9 cellular contexts compared by ENCODE assay signal in the genomic region with DNA sequence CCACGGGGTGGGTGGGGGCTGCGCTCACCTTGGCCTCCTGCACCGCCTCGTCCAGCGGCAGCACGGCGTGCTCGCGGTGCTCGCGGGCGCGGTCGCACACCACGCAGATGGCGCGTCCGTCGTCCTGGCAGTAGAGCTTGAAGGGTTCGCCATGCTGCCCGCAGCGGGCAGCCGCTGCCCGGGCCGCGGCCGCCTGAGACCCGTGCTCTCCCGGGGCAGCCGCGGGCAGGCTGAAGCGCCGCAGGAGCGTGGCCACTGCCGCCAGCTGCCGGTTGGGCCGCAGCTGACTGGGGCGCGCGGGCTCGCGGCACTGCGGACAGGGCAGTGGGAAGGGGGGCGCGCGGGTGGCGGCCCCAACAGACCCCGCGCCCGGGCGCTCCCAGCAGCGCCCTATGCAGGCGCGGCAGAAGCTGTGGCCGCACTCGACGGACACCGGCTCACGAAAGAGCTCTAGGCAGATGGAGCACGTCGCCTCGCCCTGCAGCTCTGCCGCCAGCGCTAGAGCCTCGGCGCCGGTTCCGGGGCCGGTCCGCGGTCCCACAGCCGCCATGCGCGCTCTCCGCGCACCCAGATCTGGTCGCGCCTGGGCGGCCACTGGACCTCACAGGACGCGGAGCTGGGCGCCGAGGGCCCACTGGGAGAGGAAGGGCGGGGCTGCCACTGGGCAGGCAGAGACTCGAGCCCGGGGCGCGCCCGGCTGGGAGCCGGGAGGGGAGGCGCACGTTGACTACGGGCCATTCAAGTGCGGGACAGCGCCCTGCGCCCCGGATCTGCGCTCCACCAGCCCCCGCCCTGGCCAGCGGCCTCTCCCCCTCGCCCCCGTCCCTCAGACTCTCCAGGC. TPM values are rescaled to one million over a fixed set of nuclear protein-coding genes. Genes with fewer than 3 reads are reported as not detected.
DNase-seq lines count a peak whose midpoint lies in the region; ATAC-seq, FAIRE-seq and TF ChIP-seq lines count a peak whose summit lies in the region.
"Had no signal": no experiment of that assay in that cellular context is flagged by ENCODE, and none has a peak within 500 bp of the region (broad histone marks: within the 10 kb centered on the region; RNA-seq: fewer than 3 reads in every experiment).

Gene TRIM7, minus strand, starts transcription at position 636 of the 841 bp plus-strand sequence. Its CDS starts 86 bp downstream, at position 550.

- H3K4me2 ChIP-seq in GM12878 (ENCODE audit: control insufficient read depth, insufficient read depth): peak within 1 kb of the TSS; percentile 83

- no peak for TF ChIP-seq EP300 in GM12878 (IDR thresholded peaks at IDR 0.05; ENCODE audit: borderline replicate concordance in 1 of 2, control insufficient read depth in 1 of 2, low read depth in 2 of 2, low read length in 2 of 2)

- FAIRE-seq in GM12878 (lab: Jason Lieb, UNC) (no peak), kidney (lab: Jason Lieb, UNC) (no peak)
- FAIRE-seq: islet of Langerhans had no signal

- DNase-seq in AG04449 (ENCODE audit: low read depth, low spot score) (no peak), GM12878 (ENCODE audit: low read depth, low spot score) (no peak), kidney (peak; percentile 87), kidney glomerular epithelial cell (lab: John Stamatoyannopoulos, UW) (no peak), dedifferentiated amniotic fluid mesenchymal stem cell (ENCODE audit: extremely low spot score) (no peak), NK-92 (lab: John Stamatoyannopoulos, UW; ENCODE audit: unreplicated experiment) (no peak)

- SMC1A ChIA-PET in GM12878 (lab: Charles Lee; ENCODE audit: uncharacterized antibody, unreplicated experiment): interaction anchor here (1.6 to 6.5 kb wide), 4 partner anchors 12 to 20 kb away, joined by 4 to 40 read pairs (median 20); partner anchors contain the start of gene TRIM41

- TF ChIP-seq POLR2A in GM12878 (IDR thresholded peaks at IDR 0.05; ENCODE audit: low read depth, low read length): no peak

- H3K36me3 Mint-ChIP-seq in stimulated activated naive CD8-positive, alpha-beta T cell treated with anti-CD3 and anti-CD28 coated beads, Interleukin-15, Interleukin-2, amounts not matched to agents 100 ng/mL and 50 ng/mL, for 24 hours (ENCODE audit: low read depth): peaks cover 12% of the 10 kb centered on the region

- peaks cover 37% of the 10 kb centered on the region for H3K27me3 Mint-ChIP-seq in stimulated activated naive CD8-positive, alpha-beta T cell treated with anti-CD3 and anti-CD28 coated beads, Interleukin-15, Interleukin-2, amounts not matched to agents 100 ng/mL and 50 ng/mL, for 24 hours

- no peak within 1 kb of the TSS for H3K27ac ChIP-seq in HUES64 (ENCODE audit: low read depth, low read length)
- no peak within 1 kb of the TSS for H3K27ac ChIP-seq in GM12878 (ENCODE audit: control insufficient read depth, insufficient read depth)
- no peak within 1 kb of the TSS for H3K27ac ChIP-seq in kidney (ENCODE audit: low read depth in 2 of 2, low read length in 2 of 2)

- POLR2A ChIA-PET in AG04449 (lab: Yijun Ruan, JAX) (interaction anchor here (1.0 to 1.5 kb wide), 3 partner anchors 12 to 18 kb away, joined by 4 to 17 read pairs (median 9); partner anchors contain the start of gene TRIM41), GM12878 (lab: Charles Lee) (interaction anchor here (1.0 to 1.9 kb wide), 2 partner anchors 13 to 16 kb away, joined by 4 to 8 read pairs; no protein-coding TSS in a partner anchor)

- H3K4me1 Mint-ChIP-seq in stimulated activated naive CD8-positive, alpha-beta T cell treated with anti-CD3 and anti-CD28 coated beads, Interleukin-15, Interleukin-2, amounts not matched to agents 100 ng/mL and 50 ng/mL, for 24 hours (ENCODE audit: low read depth): peaks cover 41% of the 10 kb centered on the region

- in situ Hi-C loops in GM12878 (cut with MboI): no loop called here

- CTCF ChIA-PET in AG04449 (lab: Yijun Ruan, JAX) (interaction anchor here (0.8 to 4.4 kb wide), 6 partner anchors 8 to 23 kb away, joined by 3 to 29 read pairs (median 4); no protein-coding TSS in a partner anchor), GM12878 (lab: Yijun Ruan, JAX) (interaction anchor here (0.6 to 8.2 kb wide), 2 partner anchors 14 to 20 kb away, joined by 3 to 96 read pairs; no protein-coding TSS in a partner anchor)

- peak; percentile 45 for ATAC-seq in GM12878

- H3K4me3 ChIP-seq in AG04449 (ENCODE audit: low read depth, low read length) (peak within 1 kb of the TSS; percentile 62), HUES64 (ENCODE audit: low read length) (peak within 1 kb of the TSS; percentile 62), GM12878 (peak within 1 kb of the TSS; percentile 70), kidney (ENCODE audit: low read length in 2 of 2) (peak within 1 kb of the TSS; percentile 32 to 63)

- no peak within 1 kb of the TSS; the same call in 1 of the 2 replicates for H3K9ac ChIP-seq in HUES64 (ENCODE audit: low read depth, low read length)
- peak within 1 kb of the TSS; percentile 0; the same call in 1 of the 2 replicates for H3K9ac ChIP-seq in GM12878 (ENCODE audit: control insufficient read depth, insufficient read depth, low read length)
- peak within 1 kb of the TSS in 1 of 2 donors; percentile 46 for H3K9ac ChIP-seq in kidney (ENCODE audit: low read length in 2 of 2)

- no peaks in the 10 kb centered on the region for H3K9me3 Mint-ChIP-seq in stimulated activated naive CD8-positive, alpha-beta T cell treated with anti-CD3 and anti-CD28 coated beads, Interleukin-15, Interleukin-2, amounts not matched to agents 100 ng/mL and 50 ng/mL, for 24 hours

- no peaks in the 10 kb centered on the region for H3K36me3 ChIP-seq in HUES64 (ENCODE audit: insufficient read depth, low read length)
- no peaks in the 10 kb centered on the region for H3K36me3 ChIP-seq in GM12878 (ENCODE audit: control insufficient read depth in 2 of 2, insufficient read depth in 2 of 2, low read length in 1 of 2)
- H3K36me3 ChIP-seq in kidney (ENCODE audit: control insufficient read depth in 1 of 2, insufficient read depth in 2 of 2, low read length in 2 of 2): no peaks in the 10 kb centered on the region

- H3K27me3 ChIP-seq in HUES64 (ENCODE audit: insufficient read depth, low read length) (peaks cover 67% of the 10 kb centered on the region), GM12878 (replicated peaks in 1 of 2; ENCODE audit: control insufficient read depth in 2 of 2, insufficient read depth in 2 of 2, low read length in 1 of 2) (peaks cover 4 to 8% of the 10 kb centered on the region in 2 experiments; a peak in 3 of 4 replicates)

- no peaks in the 10 kb centered on the region for H4K20me1 ChIP-seq in GM12878 (ENCODE audit: control insufficient read depth, insufficient read depth)

- H3K9me3 ChIP-seq in HUES64 (ENCODE audit: insufficient read depth, low read depth, low read length): no peaks in the 10 kb centered on the region
- H3K9me3 ChIP-seq in GM12878 (replicated peaks; ENCODE audit: control insufficient read depth, insufficient read depth, low read length): no peaks in the 10 kb centered on the region
- H3K9me3 ChIP-seq in kidney (ENCODE audit: control insufficient read depth in 1 of 2, low read length in 2 of 2): no peaks in the 10 kb centered on the region

- H3K27ac Mint-ChIP-seq in stimulated activated naive CD8-positive, alpha-beta T cell treated with anti-CD3 and anti-CD28 coated beads, Interleukin-15, Interleukin-2, amounts not matched to agents 100 ng/mL and 50 ng/mL, for 24 hours: peak within 1 kb of the TSS; percentile 99

- intact Hi-C loops in GM12878 (cut with micrococcal nuclease; ENCODE audit: unreplicated experiment) (no loop called here), kidney (cut with DNase I) (no loop called here)

- peak within 1 kb of the TSS; percentile 94 for H3K4me3 Mint-ChIP-seq in stimulated activated naive CD8-positive, alpha-beta T cell treated with anti-CD3 and anti-CD28 coated beads, Interleukin-15, Interleukin-2, amounts not matched to agents 100 ng/mL and 50 ng/mL, for 24 hours

- BruUV-seq in GM12878 (replicated peaks; lab: Mats Ljungman, UMichigan): no TSS peak

- TF ChIP-seq CTCF in AG04449 (IDR thresholded peaks at IDR 0.05; ENCODE audit: insufficient read depth, low read length, missing control alignments) (no peak), GM12878 (IDR thresholded peaks at IDR 0.05 in 2 of 3, conservative IDR thresholded peaks at IDR 0.05 in 1 of 3; ENCODE audit: control insufficient read depth in 2 of 3, extremely low read depth in 1 of 3, insufficient read depth in 1 of 3, low read depth in 3 of 3, low read length in 3 of 3) (no peak), kidney (IDR thresholded peaks at IDR 0.05; ENCODE audit: borderline replicate concordance, extremely low read depth, insufficient read depth) (no peak)

- H2AFZ ChIP-seq in GM12878 (ENCODE audit: control insufficient read depth, low read depth, low read length): peak within 1 kb of the TSS; percentile 41

- no peaks in the 10 kb centered on the region for H3K79me2 ChIP-seq in GM12878 (ENCODE audit: control insufficient read depth, insufficient read depth, low read length)

- no peak for TF ChIP-seq RAD21 in GM12878 (IDR thresholded peaks at IDR 0.05; ENCODE audit: insufficient read depth, low read depth, low read length)

- RAD21 ChIA-PET in GM12878 (lab: Charles Lee; ENCODE audit: unreplicated experiment): interaction anchor here (1.6 to 5.0 kb wide), 2 partner anchors 14 to 20 kb away, joined by 5 to 72 read pairs; no protein-coding TSS in a partner anchor

- H3K4me1 ChIP-seq in HUES64 (ENCODE audit: insufficient read depth, low read length): peaks cover 4% of the 10 kb centered on the region; the same call in 1 of the 2 replicates
- peaks cover 14% of the 10 kb centered on the region for H3K4me1 ChIP-seq in GM12878 (ENCODE audit: control insufficient read depth, insufficient read depth, low read length)
- peaks cover 9 to 13% of the 10 kb centered on the region in 2 donors for H3K4me1 ChIP-seq in kidney (ENCODE audit: control insufficient read depth in 1 of 2, insufficient read depth in 1 of 2, low read depth in 1 of 2, low read length in 2 of 2)

- under 1% methylated on average over 102 of the region's 102 CpGs for WGBS in HUES64
- WGBS in GM12878 (ENCODE audit: insufficient coverage, insufficient replicate concordance, low lambda C conversion rate, missing lambda C conversion rate): 5% methylated on average over 52 of the region's 102 CpGs

RNA-seq across cellular contexts. Expression of gene TRIM7, which starts in this region (rescaled TPM):
- polyA plus RNA-seq in HUES64 (2013, experiment 1 of 2): not detected
- polyA plus RNA-seq in HUES64 (2013, experiment 2 of 2): 0.25 TPM
- total RNA-seq in GM12878 (2013; cell fraction: nucleolus; rRNA removed): 0.59 and 0.84 TPM in 2 replicates
- total RNA-seq in GM12878 (2014; rRNA removed) (0.54 and 1.1 TPM in 2 replicates), GM12878 (2014; rRNA removed; fragmentation: Illumina TruSeq; extraction: Trizol) (0.22 and 0.46 TPM in 2 replicates), GM12878 (2021) (0.38 and 0.96 TPM in 2 replicates), kidney (6.3 TPM)
- polyA plus RNA-seq in GM12878 (2011; ENCODE audit: low read depth): 1.1 TPM
- polyA plus RNA-seq in GM12878 (2011; rRNA removed) (1.6 TPM in 2 replicates), GM12878 (2014; fragmentation: Illumina TruSeq; extraction: Trizol) (0.32 and 0.33 TPM in 2 replicates), GM12878 (2014; fragmentation: Nextera tagmentation; extraction: Ambion mirVana) (under 1 TPM; 0.02 to 0.20 TPM), GM12878 (2014; rRNA removed) (0.84 and 1.1 TPM in 2 replicates), GM12878 (2016; fragmentation: Nextera tagmentation; extraction: Ambion mirVana) (1 to 10 TPM in 1 of 2 experiments, under 1 TPM in 1; 0.44 to 1.3 TPM), kidney (ENCODE audit: insufficient read depth, low read depth, low replicate concordance) (5.7 TPM)
- polyA plus RNA-seq in GM12878 (2011; cell fraction: cytosol; rRNA removed): 0.97 and 1.0 TPM in 2 replicates
- 2.2 and 2.4 TPM in 2 replicates for polyA plus RNA-seq in GM12878 (2011; cell fraction: nucleus; rRNA removed)
- polyA plus RNA-seq in GM12878 (2012): 0.87 and 1.7 TPM in 2 replicates
- 0.80 and 0.88 TPM in 2 replicates for polyA minus RNA-seq in GM12878 (2011; rRNA and poly(A)+ RNA removed)
- polyA minus RNA-seq in GM12878 (2011; cell fraction: cytosol; rRNA and poly(A)+ RNA removed): 0.83 and 1.1 TPM in 2 replicates
- polyA minus RNA-seq in GM12878 (2011; cell fraction: nucleus; rRNA and poly(A)+ RNA removed): 0.73 and 1.5 TPM in 2 replicates
